21 cellular contexts compared by ENCODE assay signal in the genomic region with DNA sequence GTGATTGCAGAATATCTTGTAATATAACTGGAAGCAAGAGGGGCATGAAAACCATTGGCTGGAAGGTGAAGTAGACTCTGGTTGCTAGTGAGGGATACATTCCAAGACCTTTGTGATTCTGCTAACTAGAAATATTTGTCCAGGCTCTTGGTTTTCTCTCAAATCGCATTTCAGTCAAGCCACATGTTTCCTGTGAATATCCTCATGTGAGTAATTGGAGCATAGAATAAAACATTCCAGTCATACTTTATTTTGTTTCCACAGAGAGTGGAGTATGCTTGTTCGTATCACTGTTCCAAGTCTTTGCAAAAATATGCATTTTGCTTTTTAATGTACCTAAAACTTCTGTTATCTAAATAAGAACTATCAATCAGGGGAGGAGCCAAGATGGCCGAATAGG.
DNase-seq lines count a peak whose midpoint lies in the region; ATAC-seq, FAIRE-seq and TF ChIP-seq lines count a peak whose summit lies in the region.
"Had no signal": no experiment of that assay in that cellular context is flagged by ENCODE, and none has a peak within 500 bp of the region (broad histone marks: within the 10 kb centered on the region; RNA-seq: fewer than 3 reads in every experiment).

No MANE protein-coding gene starts in this region.

- no peak for TF ChIP-seq RAD21 in HepG2 (CRISPR knock-in tag; IDR thresholded peaks at IDR 0.05)

- no peak for TF ChIP-seq EP300 in HepG2 (IDR thresholded peaks at IDR 0.05; ENCODE audit: low read depth in 2 of 2, low read length in 2 of 2)
- no peak for TF ChIP-seq EP300 in HepG2 (CRISPR knock-in tag; IDR thresholded peaks at IDR 0.05; ENCODE audit: borderline replicate concordance)

- no peak for FAIRE-seq in HepG2 (lab: Jason Lieb, UNC)

- DNase-seq in HepG2 (ENCODE audit: low spot score) (no peak), right lobe of liver (no peak), choroid plexus epithelial cell (ENCODE audit: low read depth) (peak; percentile 84), hepatic stellate cell (ENCODE audit: low spot score) (peak; percentile 54), NCI-H187 (lab: John Stamatoyannopoulos, UW) (no peak), WTC11 (ENCODE audit: low spot score) (no peak)
- DNase-seq: DMS 273 treated with DMSO at 0.1 percent for 48 hours, MG63, NCI-H1105, NCI-H187 treated with DMSO at 0.1 percent for 48 hours, NCI-H2171, NCI-H446 treated with DMSO at 0.1 percent for 48 hours, NCI-H748 treated with DMSO at 0.1 percent for 48 hours, Peyer's patch, SHP77 had no signal

- in situ Hi-C loops in HepG2 (cut with HindIII; ENCODE audit: extremely low pct_ligation_motif_present, low pct_unique_long_range_greater_than_20kb): loop anchor here (25.0 kb wide), 1 partner anchor 105 kb away; no protein-coding TSS in a partner anchor

- no peak overlapping the region for H3K4me3 Mint-ChIP-seq in WTC11

- POLR2A ChIA-PET in HepG2 (lab: Yijun Ruan, JAX) (no interaction called here), WTC11 (lab: Charles Lee) (no interaction called here)

- H3K27ac Mint-ChIP-seq in WTC11: no peak overlapping the region

- H2AFZ ChIP-seq in HepG2 (ENCODE audit: low read length): no peak overlapping the region

- H4K20me1 ChIP-seq in HepG2 (ENCODE audit: insufficient read depth, low read length): no peaks in the 10 kb centered on the region
- H4K20me1 ChIP-seq: BLaER1 had no signal

- no TSS peak for BruUV-seq in HepG2 (replicated peaks; lab: Mats Ljungman, UMichigan)

- no peak overlapping the region for H3K4me3 ChIP-seq in HepG2 (replicated peaks in 1 of 3; ENCODE audit: insufficient read depth in 1 of 3, low read depth in 2 of 3, low read length in 3 of 3)
- no peak overlapping the region for H3K4me3 ChIP-seq in right lobe of liver
- H3K4me3 ChIP-seq in choroid plexus epithelial cell (ENCODE audit: low read depth, low read length): no peak overlapping the region
- H3K4me3 ChIP-seq: BLaER1, HAP-1, MG63, Peyer's patch had no signal

- 38% methylated on average over 3 of the region's 3 CpGs for WGBS in HepG2 (ENCODE audit: low lambda C conversion rate)
- 29% methylated on average over 3 of the region's 3 CpGs for WGBS in right lobe of liver (ENCODE audit: insufficient coverage, low coverage, low lambda C conversion rate, missing lambda C conversion rate)

- peaks cover 11% of the 10 kb centered on the region for H3K4me1 Mint-ChIP-seq in WTC11

- CTCF ChIA-PET in HepG2 (lab: Yijun Ruan, JAX; ENCODE audit: low intra/inter-chr PET ratio, low total read pairs) (no interaction called here), WTC11 (lab: Charles Lee) (interaction anchor here (1.4 kb wide), 1 partner anchor 134 kb away, joined by 3 read pairs; no protein-coding TSS in a partner anchor)

- H3K36me3 Mint-ChIP-seq in WTC11: peaks cover 15% of the 10 kb centered on the region

- no peak overlapping the region for H3K4me2 ChIP-seq in HepG2 (ENCODE audit: low read depth, low read length)
- H3K4me2 ChIP-seq: BLaER1, KMS-11 had no signal

- H3K27ac ChIP-seq in HepG2 (ENCODE audit: extremely low read length, insufficient read depth, low read length) (no peak overlapping the region), right lobe of liver (no peak overlapping the region)
- H3K27ac ChIP-seq: 22Rv1, BLaER1, KMS-11, Peyer's patch had no signal

- no peak for TF ChIP-seq POLR2A in HepG2 (IDR thresholded peaks at IDR 0.05; ENCODE audit: insufficient read depth in 1 of 2, low read depth in 2 of 2, low read length in 2 of 2)
- no peak for TF ChIP-seq POLR2A in right lobe of liver (IDR thresholded peaks at IDR 0.05)

- no peaks in the 10 kb centered on the region for H3K4me1 ChIP-seq in HepG2 (ENCODE audit: insufficient read depth, low read length)
- H3K4me1 ChIP-seq in right lobe of liver: no peaks in the 10 kb centered on the region
- H3K4me1 ChIP-seq: BLaER1, HAP-1, Peyer's patch had no signal

- TF ChIP-seq CTCF in HepG2 (CRISPR knock-in tag; IDR thresholded peaks at IDR 0.05) (no peak), right lobe of liver (IDR thresholded peaks at IDR 0.05) (no peak), choroid plexus epithelial cell (conservative IDR thresholded peaks at IDR 0.05; ENCODE audit: low read depth, low read length) (no peak), WTC11 (IDR thresholded peaks at IDR 0.05) (no peak)

- H3K27me3 Mint-ChIP-seq in WTC11 (ENCODE audit: low read depth): no peaks in the 10 kb centered on the region; the same call in 1 of the 2 replicates

- peaks cover 21% of the 10 kb centered on the region for H3K9me3 Mint-ChIP-seq in WTC11

- no peaks in the 10 kb centered on the region for H3K27me3 ChIP-seq in HepG2 (ENCODE audit: control insufficient read depth in 1 of 2, insufficient read depth in 2 of 2, low read length in 2 of 2)
- no peaks in the 10 kb centered on the region for H3K27me3 ChIP-seq in right lobe of liver
- H3K27me3 ChIP-seq: BLaER1, MG63, Peyer's patch had no signal

- no peak overlapping the region for H3K9ac ChIP-seq in HepG2 (ENCODE audit: insufficient read depth, low read depth, low read length)
- H3K9ac ChIP-seq: BLaER1, KMS-11 had no signal

- no peaks in the 10 kb centered on the region for H3K79me2 ChIP-seq in HepG2 (ENCODE audit: insufficient read depth, low read length)

- H3K36me3 ChIP-seq in HepG2 (replicated peaks in 1 of 2; ENCODE audit: control insufficient read depth in 1 of 2, insufficient read depth in 2 of 2, low read length in 2 of 2): no peaks in the 10 kb centered on the region
- no peaks in the 10 kb centered on the region for H3K36me3 ChIP-seq in right lobe of liver
- H3K36me3 ChIP-seq: BLaER1, HAP-1, MG63, Peyer's patch had no signal

- H3K9me3 ChIP-seq in HepG2 (ENCODE audit: low read length) (peaks cover 11% of the 10 kb centered on the region; the same call in 1 of the 2 replicates), right lobe of liver (no peaks in the 10 kb centered on the region)
- H3K9me3 ChIP-seq: HAP-1, MG63, Peyer's patch had no signal

- no peak for ATAC-seq in HepG2
- ATAC-seq in right lobe of liver: no peak
- no peak for ATAC-seq in GM21367 (IDR thresholded peaks at IDR 0.05; ENCODE audit: unreplicated experiment)
- no peak for ATAC-seq in GM18870 (IDR thresholded peaks at IDR 0.05; ENCODE audit: unreplicated experiment)
- no peak for ATAC-seq in WTC11

- intact Hi-C loops in HepG2 (cut with micrococcal nuclease; ENCODE audit: unreplicated experiment): no loop called here
- intact Hi-C loops in right lobe of liver (cut with DNase I): no loop called here

TF ChIP-seq in HepG2, 621 proteins besides CTCF, POLR2A, EP300 and RAD21:
- TF ChIP-seq, protein P1, sequence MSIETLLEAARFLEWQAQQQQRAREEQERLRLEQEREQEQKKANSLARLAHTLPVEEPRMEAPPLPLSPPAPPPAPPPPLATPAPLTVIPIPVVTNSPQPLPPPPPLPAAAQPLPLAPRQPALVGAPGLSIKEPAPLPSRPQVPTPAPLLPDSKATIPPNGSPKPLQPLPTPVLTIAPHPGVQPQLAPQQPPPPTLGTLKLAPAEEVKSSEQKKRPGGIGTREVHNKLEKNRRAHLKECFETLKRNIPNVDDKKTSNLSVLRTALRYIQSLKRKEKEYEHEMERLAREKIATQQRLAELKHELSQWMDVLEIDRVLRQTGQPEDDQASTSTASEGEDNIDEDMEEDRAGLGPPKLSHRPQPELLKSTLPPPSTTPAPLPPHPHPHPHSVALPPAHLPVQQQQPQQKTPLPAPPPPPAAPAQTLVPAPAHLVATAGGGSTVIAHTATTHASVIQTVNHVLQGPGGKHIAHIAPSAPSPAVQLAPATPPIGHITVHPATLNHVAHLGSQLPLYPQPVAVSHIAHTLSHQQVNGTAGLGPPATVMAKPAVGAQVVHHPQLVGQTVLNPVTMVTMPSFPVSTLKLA (IDR thresholded peaks at IDR 0.05): peak; percentile 49
- no peak for TF ChIP-seq ZNF704 (CRISPR knock-in tag; IDR thresholded peaks at IDR 0.05; ENCODE audit: borderline replicate concordance)

TF ChIP-seq in WTC11, 78 proteins besides CTCF, POLR2A, EP300 and RAD21:
- TF ChIP-seq ATF1 (CRISPR knock-in tag; IDR thresholded peaks at IDR 0.05): no peak
- TF ChIP-seq FOXP4 (CRISPR knock-in tag; IDR thresholded peaks at IDR 0.05): no peak

Comparison
In these comparisons a context has a peak if more than half of its experiments do, and no peak if none do; other contexts are left out.
1. DNase-seq: peak in choroid plexus epithelial cell (single experiment) and hepatic stellate cell (single experiment); none in HepG2 (single experiment), right lobe of liver (0 of 3), NCI-H187 (0 of 2) and WTC11 (single experiment).